Comparison of ENCODE assay signal across 27 cellular contexts in genomic region chr2:133787207-133787606, GRCh38.
DNase-seq lines count a peak whose midpoint lies in the region; ATAC-seq, FAIRE-seq and TF ChIP-seq lines count a peak whose summit lies in the region.
"Had no signal": no experiment of that assay in that cellular context is flagged by ENCODE, and none has a peak within 500 bp of the region (broad histone marks: within the 10 kb centered on the region; RNA-seq: fewer than 3 reads in every experiment).

No MANE protein-coding gene starts in this region.

- FAIRE-seq in bronchial epithelial cell (lab: Jason Lieb, UNC): no peak
- FAIRE-seq: GM12891, H54, pancreas had no signal

- H3K36me3 ChIP-seq in bronchial epithelial cell (ENCODE audit: control insufficient read depth, insufficient read depth, low read length) (no peaks in the 10 kb centered on the region), left lung (no peaks in the 10 kb centered on the region)
- H3K36me3 ChIP-seq: gastroesophageal sphincter, pancreas, sigmoid colon, vagina had no signal

- peak; percentile 38 for DNase-seq in AG09309 (ENCODE audit: low read depth)
- peak; percentile 53 for DNase-seq in HS-5 (ENCODE audit: low read depth)
- DNase-seq in bronchial epithelial cell (ENCODE audit: low read depth): peak; percentile 72
- DNase-seq in hepatic stellate cell (ENCODE audit: low spot score): peak; percentile 21
- no peak for DNase-seq in DMS153 (lab: John Stamatoyannopoulos, UW)
- DNase-seq in left lung: no peak
- DNase-seq in NCI-H1694 (lab: John Stamatoyannopoulos, UW): no peak
- DNase-seq: ACHN; activated CD4-positive, alpha-beta T cell treated with anti-CD3 and anti-CD28 coated beads for 48 hours; CD4-positive, CD25-positive, alpha-beta regulatory T cell; cortex of kidney; DMS 273 treated with DMSO at 0.1 percent for 48 hours; GF-D8; mesendoderm; natural killer cell; NCI-H526 treated with DMSO at 0.1 percent for 48 hours; pancreas; sigmoid colon; T-helper 1 cell had no signal

- H3K27me3 ChIP-seq in bronchial epithelial cell (ENCODE audit: control insufficient read depth, insufficient read depth, low read length) (no peaks in the 10 kb centered on the region), left lung (no peaks in the 10 kb centered on the region)
- H3K27me3 ChIP-seq: gastroesophageal sphincter, pancreas, sigmoid colon, vagina had no signal

- intact Hi-C loops in left lung (cut with DNase I): no loop called here

- ATAC-seq in GM21737 (IDR thresholded peaks at IDR 0.05; ENCODE audit: unreplicated experiment) (no peak), left lung (no peak)
- ATAC-seq: activated T-helper 17 cell treated with anti-CD3 and anti-CD28 coated beads, Interleukin-2, amount 50 U/mL, for 72 hours; gastroesophageal sphincter; natural killer cell; pancreas; Right ventricle myocardium inferior; stimulated activated effector memory CD8-positive, alpha-beta T cell treated with anti-CD3 and anti-CD28 coated beads, Interleukin-12 subunit alpha, Interleukin-12 subunit beta, amount 100 ng/mL, for 72 hours had no signal

- no peak overlapping the region for H3K4me3 ChIP-seq in AG09309 (ENCODE audit: control insufficient read depth, low read depth, low read length)
- H3K4me3 ChIP-seq in bronchial epithelial cell (ENCODE audit: low read depth, low read length): no peak overlapping the region
- no peak overlapping the region for H3K4me3 ChIP-seq in left lung
- H3K4me3 ChIP-seq: gastroesophageal sphincter, pancreas, sigmoid colon, vagina had no signal

- no peak overlapping the region for H3K27ac ChIP-seq in left lung
- H3K27ac ChIP-seq: gastroesophageal sphincter, pancreas, sigmoid colon, vagina had no signal

- no peaks in the 10 kb centered on the region for H3K4me1 ChIP-seq in left lung
- H3K4me1 ChIP-seq: gastroesophageal sphincter, pancreas, sigmoid colon, vagina had no signal

- H3K9me3 ChIP-seq in left lung: no peaks in the 10 kb centered on the region
- H3K9me3 ChIP-seq: pancreas, sigmoid colon, vagina had no signal

- TF ChIP-seq CTCF in AG09309 (IDR thresholded peaks at IDR 0.05; ENCODE audit: control insufficient read depth, insufficient read depth, low read depth, low read length, missing control alignments) (no peak), bronchial epithelial cell (IDR thresholded peaks at IDR 0.05; ENCODE audit: insufficient read depth, low read length, severe bottlenecking) (no peak), left lung (IDR thresholded peaks at IDR 0.05) (no peak)

Comparison
In these comparisons a context has a peak if more than half of its experiments do, and no peak if none do; other contexts are left out.
1. DNase-seq: peak in AG09309 (single experiment), HS-5 (single experiment), bronchial epithelial cell (single experiment) and hepatic stellate cell (single experiment); none in DMS153 (single experiment), left lung (0 of 2) and NCI-H1694 (single experiment).